ENCODE assay signal across 8 cellular contexts in the genomic region with DNA sequence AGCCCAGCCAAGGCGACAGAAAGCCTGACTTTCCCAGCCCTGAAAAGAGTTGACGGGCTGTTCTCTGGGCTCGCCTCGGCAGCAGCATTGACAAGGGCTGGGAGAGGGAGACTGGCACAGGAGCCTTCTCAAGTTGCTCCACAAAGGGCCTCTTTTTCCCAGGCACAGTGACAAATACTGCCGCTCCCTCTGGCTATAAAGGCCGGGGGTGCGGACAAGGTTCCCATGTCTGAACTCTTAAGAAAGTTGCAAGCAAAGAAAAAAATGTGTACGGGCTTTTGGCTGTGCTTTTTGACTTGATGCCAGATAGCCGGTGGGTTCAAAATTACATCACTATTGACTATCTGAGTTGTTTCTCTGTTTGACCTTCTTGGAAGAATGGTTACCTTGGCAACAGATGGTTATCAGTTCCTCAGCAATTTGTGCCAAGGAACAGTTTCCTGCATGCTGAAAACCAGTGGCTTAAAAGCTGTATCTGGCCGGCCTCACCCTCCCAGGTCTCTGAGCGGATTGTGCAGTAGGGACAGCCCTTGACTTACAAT.
DNase-seq lines count a peak whose midpoint lies in the region; ATAC-seq and TF ChIP-seq lines count a peak whose summit lies in the region.

No MANE protein-coding gene starts in this region.

- 85 to 86% methylated on average over 11 of the region's 11 CpGs for WGBS in ectodermal cell, 2 experiments

- H3K4me3 ChIP-seq in AG09309 (ENCODE audit: control insufficient read depth, low read depth, low read length) (no peak overlapping the region), ectodermal cell (ENCODE audit: insufficient read depth, low read depth, low read length) (no peak overlapping the region)

- H3K36me3 Mint-ChIP-seq in activated naive CD4-positive, alpha-beta T cell treated with anti-CD3 and anti-CD28 coated beads, Interleukin-2, amount 50 U/mL, for 72 hours, result no peaks in the 10 kb centered on the region
- no peaks in the 10 kb centered on the region for H3K36me3 Mint-ChIP-seq in activated T-helper 17 cell treated with anti-CD3 and anti-CD28 coated beads, Interleukin-2, amount 50 U/mL, for 72 hours (ENCODE audit: low read depth)

- peaks cover 7% of the 10 kb centered on the region for H3K27me3 Mint-ChIP-seq in activated T-helper 17 cell treated with anti-CD3 and anti-CD28 coated beads, Interleukin-2, amount 50 U/mL, for 72 hours

- no peak overlapping the region for H3K27ac Mint-ChIP-seq in activated naive CD4-positive, alpha-beta T cell treated with anti-CD3 and anti-CD28 coated beads, Interleukin-2, amount 50 U/mL, for 72 hours
- no peak overlapping the region for H3K27ac Mint-ChIP-seq in activated T-helper 17 cell treated with anti-CD3 and anti-CD28 coated beads, Interleukin-2, amount 50 U/mL, for 72 hours

- no peak for ATAC-seq in activated naive CD4-positive, alpha-beta T cell treated with anti-CD3 and anti-CD28 coated beads, Interleukin-2, amount 50 U/mL, for 72 hours
- no peak for ATAC-seq in activated T-helper 17 cell treated with anti-CD3 and anti-CD28 coated beads, Interleukin-2, amount 50 U/mL, for 72 hours (replicated peaks)
- ATAC-seq in HG03457 (IDR thresholded peaks at IDR 0.05; ENCODE audit: unreplicated experiment) (no peak), GM19455 (IDR thresholded peaks at IDR 0.05; ENCODE audit: unreplicated experiment) (no peak)

- DNase-seq in AG09309 (ENCODE audit: low read depth) (peak; percentile 46), NCI-H2196 treated with DMSO at 0.1 percent for 48 hours (lab: John Stamatoyannopoulos, UW; ENCODE audit: unreplicated experiment) (peak; percentile 41), midbrain (lab: John Stamatoyannopoulos, UW) (peak; percentile 61)
- no peak for DNase-seq in activated naive CD4-positive, alpha-beta T cell treated with anti-CD3 and anti-CD28 coated beads, Interleukin-2, amount 50 U/mL, for 72 hours (ENCODE audit: low spot score in 2 of 2)

- no peaks in the 10 kb centered on the region for H3K9me3 Mint-ChIP-seq in activated naive CD4-positive, alpha-beta T cell treated with anti-CD3 and anti-CD28 coated beads, Interleukin-2, amount 50 U/mL, for 72 hours
- H3K9me3 Mint-ChIP-seq in activated T-helper 17 cell treated with anti-CD3 and anti-CD28 coated beads, Interleukin-2, amount 50 U/mL, for 72 hours, result no peaks in the 10 kb centered on the region

- peaks cover 3% of the 10 kb centered on the region for H3K4me1 ChIP-seq in ectodermal cell (ENCODE audit: control insufficient read depth, insufficient read depth, low read length)

- H3K9me3 ChIP-seq in ectodermal cell (ENCODE audit: control insufficient read depth, low read length), result no peaks in the 10 kb centered on the region

- H3K27me3 ChIP-seq in ectodermal cell (ENCODE audit: control insufficient read depth, insufficient read depth, low read length, poor library complexity, severe bottlenecking), result no peaks in the 10 kb centered on the region

- H3K27ac ChIP-seq in ectodermal cell (ENCODE audit: insufficient read depth, low read depth, low read length, poor library complexity, severe bottlenecking), result peak overlapping the region; percentile 11

- TF ChIP-seq CTCF in AG09309 (IDR thresholded peaks at IDR 0.05; ENCODE audit: control insufficient read depth, insufficient read depth, low read depth, low read length, missing control alignments), result no peak

- peaks cover 4% of the 10 kb centered on the region for H3K4me1 Mint-ChIP-seq in activated T-helper 17 cell treated with anti-CD3 and anti-CD28 coated beads, Interleukin-2, amount 50 U/mL, for 72 hours

- H3K4me3 Mint-ChIP-seq in activated T-helper 17 cell treated with anti-CD3 and anti-CD28 coated beads, Interleukin-2, amount 50 U/mL, for 72 hours, result no peak overlapping the region

- H3K36me3 ChIP-seq in ectodermal cell (ENCODE audit: control insufficient read depth, insufficient read depth, low read length), result no peaks in the 10 kb centered on the region

Comparison
In these comparisons a context has a peak if more than half of its experiments do, and no peak if none do; other contexts are left out.
1. DNase-seq: peak in AG09309 (single experiment), NCI-H2196 treated with DMSO at 0.1 percent for 48 hours (single experiment) and midbrain (single experiment); none in activated naive CD4-positive, alpha-beta T cell treated with anti-CD3 and anti-CD28 coated beads, Interleukin-2, amount 50 U/mL, for 72 hours (0 of 2).